1 cellular context compared by ENCODE assay signal in the genomic region with DNA sequence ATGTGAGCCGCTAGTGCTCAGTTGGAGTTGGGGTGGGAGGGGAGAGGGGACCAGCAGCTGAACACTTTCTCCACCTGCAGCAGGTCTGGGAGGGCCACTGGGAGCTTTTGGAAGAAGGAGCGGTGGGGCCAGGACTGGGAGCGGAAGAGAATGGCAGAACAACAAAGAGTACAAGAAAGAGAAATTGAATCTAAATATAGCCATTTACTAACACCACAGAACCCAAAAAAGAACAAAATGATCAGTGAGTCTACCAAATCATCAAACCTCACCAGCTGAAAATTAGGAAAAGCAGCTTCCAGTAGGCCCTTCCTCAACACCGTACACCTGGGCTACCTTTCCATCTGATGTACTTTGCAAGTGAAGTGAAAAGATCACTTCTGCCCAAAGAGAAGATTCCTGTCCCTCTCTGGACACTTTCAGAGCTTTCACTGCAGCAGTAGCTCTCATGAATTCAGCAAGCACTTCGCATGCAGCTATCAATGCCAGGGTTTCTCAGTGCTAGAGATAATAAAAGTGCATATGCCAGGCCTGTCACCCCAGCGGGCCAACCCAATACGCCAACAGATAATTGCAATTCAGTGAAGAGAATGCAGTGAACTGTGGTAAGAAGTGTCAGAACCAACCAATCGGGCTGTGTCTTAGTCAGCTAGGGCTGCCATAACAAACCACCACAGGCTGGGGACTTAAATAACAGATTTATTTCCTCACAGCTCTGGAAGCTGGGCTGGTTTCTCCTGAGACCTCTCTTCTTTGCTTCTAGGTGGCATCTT.
TF ChIP-seq lines count a peak whose summit lies in the region.

No MANE protein-coding gene starts in this region.

TF ChIP-seq in GM12878, 131 proteins besides CTCF, POLR2A, EP300 and RAD21 (continued from another document):
- TF ChIP-seq ESRRA (IDR thresholded peaks at IDR 0.05; ENCODE audit: low read length) (no peak), STAT3 (IDR thresholded peaks at IDR 0.05; ENCODE audit: low read depth, low read length) (no peak)
